Comparison of ENCODE assay signal across 10 cellular contexts in the genomic region with DNA sequence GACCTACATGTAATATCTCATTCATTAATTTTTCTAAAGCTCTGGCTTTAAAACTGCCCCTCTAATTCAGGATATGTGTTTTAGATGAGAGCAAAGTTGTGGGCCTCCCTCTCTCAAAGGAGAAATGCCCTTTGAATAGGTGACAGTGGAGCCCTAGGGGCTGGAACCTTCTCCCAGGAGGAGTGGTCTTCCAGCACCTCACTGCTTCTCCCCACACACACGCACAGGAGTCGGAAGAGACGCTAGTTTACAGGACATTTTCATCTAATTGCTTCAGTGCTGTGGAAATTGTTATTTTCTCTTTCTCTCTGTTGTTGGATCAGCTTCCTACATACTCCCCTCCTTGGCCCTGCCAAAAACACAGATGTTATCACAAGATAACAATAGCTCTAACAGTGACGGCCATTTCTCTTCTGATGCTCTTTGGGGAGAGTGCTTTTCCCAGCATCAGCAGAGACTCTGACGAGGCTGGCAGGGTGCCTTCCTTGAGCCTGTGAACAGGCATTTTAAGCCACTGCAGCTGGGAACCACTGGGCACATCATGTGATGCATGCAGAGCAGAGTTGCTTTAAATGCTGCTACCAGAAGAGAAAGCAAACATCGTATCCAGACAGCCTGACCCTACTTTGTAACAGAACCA.
DNase-seq lines count a peak whose midpoint lies in the region; ATAC-seq and TF ChIP-seq lines count a peak whose summit lies in the region.
"Had no signal": no experiment of that assay in that cellular context is flagged by ENCODE, and none has a peak within 500 bp of the region (broad histone marks: within the 10 kb centered on the region; RNA-seq: fewer than 3 reads in every experiment).

No MANE protein-coding gene starts in this region.

- peaks cover 63% of the 10 kb centered on the region for H3K4me1 Mint-ChIP-seq in activated T-cell treated with anti-CD3 and anti-CD28 coated beads, Interleukin-2, amount 50 U/mL, for 72 hours (ENCODE audit: low read depth)
- H3K4me1 Mint-ChIP-seq in activated T-cell treated with anti-CD3 and anti-CD28 coated beads, Interleukin-2, amount 50 U/mL, for 24 hours (ENCODE audit: low read depth), result peaks cover 40% of the 10 kb centered on the region

- TF ChIP-seq POLR2A in esophagus squamous epithelium (IDR thresholded peaks at IDR 0.05), result no peak

- DNase-seq in activated T-cell treated with anti-CD3 and anti-CD28 coated beads, Interleukin-2, amount 50 U/mL, for 72 hours, result no peak
- DNase-seq in activated T-cell treated with anti-CD3 and anti-CD28 coated beads, Interleukin-2, amount 50 U/mL, for 24 hours, result no peak
- DNase-seq in esophagus squamous epithelium (lab: John Stamatoyannopoulos, UW) (no peak), midbrain (lab: John Stamatoyannopoulos, UW) (peak; percentile 85), NCI-H2171 treated with DMSO at 0.1 percent for 48 hours (lab: John Stamatoyannopoulos, UW) (no peak)
- DNase-seq in activated naive CD4-positive, alpha-beta T cell treated with anti-CD3 and anti-CD28 coated beads, Interleukin-2, amount 50 U/mL, for 16 hours, result no peak
- DNase-seq: NCI-H1930 had no signal

- no peaks in the 10 kb centered on the region for H3K9me3 ChIP-seq in esophagus squamous epithelium

- peak overlapping the region; percentile 31 to 56 for H3K4me3 Mint-ChIP-seq in activated T-cell treated with anti-CD3 and anti-CD28 coated beads, Interleukin-2, amount 50 U/mL, for 72 hours
- no peak overlapping the region for H3K4me3 Mint-ChIP-seq in activated T-cell treated with anti-CD3 and anti-CD28 coated beads, Interleukin-2, amount 50 U/mL, for 24 hours
- H3K4me3 Mint-ChIP-seq: natural killer cell treated with Interleukin-12 subunit alpha and Interleukin-12 subunit beta and Interleukin-15 and Interleukin-18, amount 100 ng/mL, for 72 hours had no signal

- no peak overlapping the region for H3K27ac Mint-ChIP-seq in activated T-cell treated with anti-CD3 and anti-CD28 coated beads, Interleukin-2, amount 50 U/mL, for 72 hours
- H3K27ac Mint-ChIP-seq in activated T-cell treated with anti-CD3 and anti-CD28 coated beads, Interleukin-2, amount 50 U/mL, for 24 hours, result no peak overlapping the region
- H3K27ac Mint-ChIP-seq: natural killer cell treated with Interleukin-12 subunit alpha and Interleukin-12 subunit beta and Interleukin-15 and Interleukin-18, amount 100 ng/mL, for 72 hours had no signal

- H3K4me1 ChIP-seq in esophagus squamous epithelium, result peaks cover 0 to 13% (median 0%) of the 10 kb centered on the region in 3 donors
- H3K4me1 ChIP-seq in urinary bladder (ENCODE audit: insufficient read depth), result no peaks in the 10 kb centered on the region

- peak overlapping the region in 1 of 4 donors; percentile 34 for H3K4me3 ChIP-seq in esophagus squamous epithelium
- H3K4me3 ChIP-seq in urinary bladder (ENCODE audit: low read depth, low read length), result no peak overlapping the region

- H3K36me3 ChIP-seq in esophagus squamous epithelium, result no peaks in the 10 kb centered on the region
- no peaks in the 10 kb centered on the region for H3K36me3 ChIP-seq in urinary bladder (ENCODE audit: insufficient read depth)

- intact Hi-C loops in esophagus squamous epithelium (cut with DNase I), result no loop called here

- H3K27me3 ChIP-seq in esophagus squamous epithelium, result peaks cover 0 to 6% (median 0%) of the 10 kb centered on the region in 4 donors

- no peaks in the 10 kb centered on the region for H3K36me3 Mint-ChIP-seq in activated T-cell treated with anti-CD3 and anti-CD28 coated beads, Interleukin-2, amount 50 U/mL, for 72 hours (ENCODE audit: insufficient read depth in 2 of 2)
- H3K36me3 Mint-ChIP-seq in activated T-cell treated with anti-CD3 and anti-CD28 coated beads, Interleukin-2, amount 50 U/mL, for 24 hours (ENCODE audit: low read depth), result no peaks in the 10 kb centered on the region
- H3K36me3 Mint-ChIP-seq: natural killer cell treated with Interleukin-12 subunit alpha and Interleukin-12 subunit beta and Interleukin-15 and Interleukin-18, amount 100 ng/mL, for 72 hours had no signal

- H3K9me3 Mint-ChIP-seq in activated T-cell treated with anti-CD3 and anti-CD28 coated beads, Interleukin-2, amount 50 U/mL, for 72 hours, result no peaks in the 10 kb centered on the region
- no peaks in the 10 kb centered on the region for H3K9me3 Mint-ChIP-seq in activated T-cell treated with anti-CD3 and anti-CD28 coated beads, Interleukin-2, amount 50 U/mL, for 24 hours
- H3K9me3 Mint-ChIP-seq: natural killer cell treated with Interleukin-12 subunit alpha and Interleukin-12 subunit beta and Interleukin-15 and Interleukin-18, amount 100 ng/mL, for 72 hours had no signal

- no peaks in the 10 kb centered on the region for H3K27me3 Mint-ChIP-seq in activated T-cell treated with anti-CD3 and anti-CD28 coated beads, Interleukin-2, amount 50 U/mL, for 72 hours (ENCODE audit: low read depth)
- peaks cover 13% of the 10 kb centered on the region for H3K27me3 Mint-ChIP-seq in activated T-cell treated with anti-CD3 and anti-CD28 coated beads, Interleukin-2, amount 50 U/mL, for 24 hours

- 47 to 55% methylated on average over 5 to 6 of the region's 6 CpGs for WGBS in esophagus squamous epithelium, 2 donors
- 22% methylated on average over 6 of the region's 6 CpGs for WGBS in urinary bladder

- H3K27ac ChIP-seq in esophagus squamous epithelium, result peak overlapping the region in 3 of 4 donors; percentile 1 to 70 (median 66)
- peak overlapping the region; percentile 64 for H3K27ac ChIP-seq in urinary bladder (ENCODE audit: low read depth)

- no peak for ATAC-seq in activated T-cell treated with anti-CD3 and anti-CD28 coated beads, Interleukin-2, amount 50 U/mL, for 72 hours (replicated peaks in 1 of 2)
- no peak for ATAC-seq in HG02798 (IDR thresholded peaks at IDR 0.05; ENCODE audit: poor library complexity, unreplicated experiment)
- ATAC-seq: natural killer cell treated with Interleukin-12 subunit alpha and Interleukin-12 subunit beta and Interleukin-15 and Interleukin-18, amount 100 ng/mL, for 72 hours had no signal

- TF ChIP-seq CTCF in esophagus squamous epithelium (IDR thresholded peaks at IDR 0.05), result no peak
